ENCODE assay signal across 1 cellular context in the genomic region with DNA sequence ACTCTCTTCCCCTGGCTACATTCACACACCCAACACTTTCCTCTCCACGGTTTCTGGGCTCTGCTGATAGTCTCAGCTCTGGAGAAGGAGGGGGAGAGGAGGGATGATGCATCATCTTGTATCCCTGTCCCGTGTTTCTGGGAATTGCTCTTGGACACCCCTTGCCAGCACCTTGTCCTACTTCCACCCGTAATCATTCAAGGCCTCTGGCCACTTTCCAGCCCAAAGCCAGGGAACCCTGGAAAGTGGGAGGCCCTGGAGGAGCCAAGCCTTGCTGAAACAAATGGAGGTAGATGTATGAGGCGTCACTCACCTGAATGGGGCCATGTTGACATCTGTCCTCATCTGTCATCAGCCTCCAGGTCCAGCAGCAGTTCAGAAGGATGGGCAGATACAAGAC.
TF ChIP-seq lines count a peak whose summit lies in the region.

No MANE protein-coding gene starts in this region.

TF ChIP-seq in GM12878, 131 proteins besides CTCF, POLR2A, EP300 and RAD21 (continued from another document):
- TF ChIP-seq POLR2AphosphoS5 (IDR thresholded peaks at IDR 0.05; ENCODE audit: low read length): peak; percentile 67
- no peak for TF ChIP-seq JUND (IDR thresholded peaks at IDR 0.05; ENCODE audit: low read depth, low read length)
- no peak for TF ChIP-seq SMARCA5 (IDR thresholded peaks at IDR 0.05)
- no peak for TF ChIP-seq TCF3 (IDR thresholded peaks at IDR 0.05; ENCODE audit: borderline replicate concordance, insufficient read depth, low read depth, low read length)
